Comparison of ENCODE assay signal across 1 cellular context in genomic region chr3:196159526-196159925, GRCh38.
A peak's percentile ranks its signal among the peaks of the same experiment; 100 is the strongest.
TF ChIP-seq lines count a peak whose summit lies in the region.

No MANE protein-coding gene starts in this region.

TF ChIP-seq in GM12878, 131 proteins besides CTCF, POLR2A, EP300 and RAD21:
- peak; percentile 44; the same call in 1 of the 2 replicates for TF ChIP-seq MLLT1 (IDR thresholded peaks at IDR 0.05)
- no peak for TF ChIP-seq KAT2A (conservative IDR thresholded peaks at IDR 0.05; ENCODE audit: control insufficient read depth, low read depth, low read length)
